ENCODE assay signal across 20 cellular contexts in genomic region chr17:48043171-48043570, GRCh38. TPM values are rescaled to one million over a fixed set of nuclear protein-coding genes. Genes with fewer than 3 reads are reported as not detected.
DNase-seq lines count a peak whose midpoint lies in the region; ATAC-seq and TF ChIP-seq lines count a peak whose summit lies in the region.
"Had no signal": no experiment of that assay in that cellular context is flagged by ENCODE, and none has a peak within 500 bp of the region (broad histone marks: within the 10 kb centered on the region; RNA-seq: fewer than 3 reads in every experiment).

No MANE protein-coding gene starts in this region.

- H3K36me3 Mint-ChIP-seq in effector memory CD8-positive, alpha-beta T cell (ENCODE audit: insufficient read depth), result peaks cover 11% of the 10 kb centered on the region
- H3K36me3 Mint-ChIP-seq in activated CD8-positive, alpha-beta T cell treated with anti-CD3 and anti-CD28 coated beads, Interleukin-2, amount 10 ng/mL, durations not matched to agents 7 days and 5 days (ENCODE audit: low read depth), result peaks cover 6% of the 10 kb centered on the region
- H3K36me3 Mint-ChIP-seq: CD4-positive, CD25-positive, alpha-beta regulatory T cell had no signal

- no peak overlapping the region for H3K27ac Mint-ChIP-seq in effector memory CD8-positive, alpha-beta T cell
- no peak overlapping the region for H3K27ac Mint-ChIP-seq in activated CD8-positive, alpha-beta T cell treated with anti-CD3 and anti-CD28 coated beads, Interleukin-2, amount 10 ng/mL, durations not matched to agents 7 days and 5 days
- H3K27ac Mint-ChIP-seq: dendritic cell treated with granulocyte-macrophage colony-stimulating factor and Interleukin-4, amounts not matched to agents 40 ng/mL and 50 ng/mL, for 4 days had no signal

- DNase-seq in A673 (ENCODE audit: low spot score) (peak; percentile 54), ELR (ENCODE audit: low read depth) (peak; percentile 63), SW480 (ENCODE audit: low spot score) (peak; percentile 41), kidney tubule cell (ENCODE audit: low spot score) (peak; percentile 36), NCI-H1930 (lab: John Stamatoyannopoulos, UW) (no peak)
- DNase-seq in effector memory CD8-positive, alpha-beta T cell, result no peak
- no peak for DNase-seq in activated CD8-positive, alpha-beta T cell treated with anti-CD3 and anti-CD28 coated beads, Interleukin-2, amount 10 ng/mL, durations not matched to agents 7 days and 5 days
- DNase-seq: activated CD4-positive, alpha-beta T cell treated with anti-CD3 and anti-CD28 coated beads for 1 hour; activated CD8-positive, alpha-beta memory T cell treated with anti-CD3 and anti-CD28 coated beads for 24 hours; activated naive CD4-positive, alpha-beta T cell treated with Interleukin-2 at 50 U/mL for 16 hours; activated T-cell treated with anti-CD3 and anti-CD28 coated beads, Interleukin-2, amount 50 U/mL, for 4 hours; CD4-positive, CD25-positive, alpha-beta regulatory T cell; heart right ventricle; left lung; NCI-H526 treated with DMSO at 0.1 percent for 48 hours; SW 1271 had no signal

- POLR2A ChIA-PET in A673 (lab: Charles Lee; ENCODE audit: low non-redundant PET), result interaction anchor here (0.6 to 1.3 kb wide), 2 partner anchors 12 to 127 kb away, joined by 10 to 26 read pairs; no protein-coding TSS in a partner anchor
- POLR2A ChIA-PET in activated CD8-positive, alpha-beta T cell treated with anti-CD3 and anti-CD28 coated beads, Interleukin-2, amount 10 ng/mL, durations not matched to agents 7 days and 5 days (lab: Charles Lee), result interaction anchor here (0.6 kb wide), 1 partner anchor 25 kb away, joined by 3 read pairs; no protein-coding TSS in a partner anchor

- peaks cover 11% of the 10 kb centered on the region for H3K4me1 ChIP-seq in A673 (ENCODE audit: insufficient read depth, low read length, poor library complexity, severe bottlenecking)

- H3K36me3 ChIP-seq in A673 (ENCODE audit: insufficient read depth, low read length, poor library complexity, severe bottlenecking), result no peaks in the 10 kb centered on the region
- H3K36me3 ChIP-seq: heart right ventricle, left lung had no signal

- ATAC-seq in effector memory CD8-positive, alpha-beta T cell (replicated peaks), result no peak
- no peak for ATAC-seq in GM18517 (IDR thresholded peaks at IDR 0.05; ENCODE audit: unreplicated experiment)
- no peak for ATAC-seq in activated CD8-positive, alpha-beta T cell treated with anti-CD3 and anti-CD28 coated beads, Interleukin-2, amount 10 ng/mL, durations not matched to agents 7 days and 5 days
- ATAC-seq: activated T-cell treated with anti-CD3 and anti-CD28 coated beads, Interleukin-2, amount 50 U/mL, for 4 hours; GM12878; heart right ventricle; left lung; Right ventricle myocardium inferior had no signal

- H3K4me3 Mint-ChIP-seq in effector memory CD8-positive, alpha-beta T cell, result no peak overlapping the region
- no peak overlapping the region for H3K4me3 Mint-ChIP-seq in activated CD8-positive, alpha-beta T cell treated with anti-CD3 and anti-CD28 coated beads, Interleukin-2, amount 10 ng/mL, durations not matched to agents 7 days and 5 days
- H3K4me3 Mint-ChIP-seq: activated T-cell treated with anti-CD3 and anti-CD28 coated beads, Interleukin-2, amount 50 U/mL, for 4 hours; dendritic cell treated with granulocyte-macrophage colony-stimulating factor and Interleukin-4, amounts not matched to agents 40 ng/mL and 50 ng/mL, for 4 days had no signal

- H3K4me1 Mint-ChIP-seq in effector memory CD8-positive, alpha-beta T cell (ENCODE audit: low read depth in 2 of 2), result peaks cover 16 to 19% of the 10 kb centered on the region in 2 donors
- peaks cover 25% of the 10 kb centered on the region for H3K4me1 Mint-ChIP-seq in activated CD8-positive, alpha-beta T cell treated with anti-CD3 and anti-CD28 coated beads, Interleukin-2, amount 10 ng/mL, durations not matched to agents 7 days and 5 days (ENCODE audit: low read depth)

- peaks cover 7% of the 10 kb centered on the region for H3K27me3 ChIP-seq in A673 (replicated peaks; ENCODE audit: insufficient read depth, low read depth, low read length, poor library complexity)

- no peak overlapping the region for H3K4me3 ChIP-seq in A673 (ENCODE audit: low read depth, low read length, poor library complexity, severe bottlenecking)
- H3K4me3 ChIP-seq: GM12878, heart right ventricle, left lung had no signal

- CTCF ChIA-PET in A673 (lab: Charles Lee), result no interaction called here
- CTCF ChIA-PET in activated CD8-positive, alpha-beta T cell treated with anti-CD3 and anti-CD28 coated beads, Interleukin-2, amount 10 ng/mL, durations not matched to agents 7 days and 5 days (lab: Charles Lee), result interaction anchor here (0.5 to 10.9 kb wide), 10 partner anchors 16 to 836 kb away, joined by 3 to 113 read pairs (median 3); partner anchors contain the start of gene CDK5RAP3

- BruUV-seq in A673 (replicated peaks; lab: Mats Ljungman, UMichigan), result no TSS peak

- no peak for TF ChIP-seq CTCF in A673 (conservative IDR thresholded peaks at IDR 0.05; ENCODE audit: low read depth, low read length)

- no peaks in the 10 kb centered on the region for H3K9me3 ChIP-seq in A673 (ENCODE audit: low read depth, low read length, poor library complexity, severe bottlenecking)
- H3K9me3 ChIP-seq: heart right ventricle, left lung had no signal

- no peak overlapping the region for H3K27ac ChIP-seq in A673 (ENCODE audit: low read depth, low read length, poor library complexity, severe bottlenecking)
- H3K27ac ChIP-seq: heart right ventricle, left lung had no signal

- intact Hi-C loops in A673 (cut with micrococcal nuclease; ENCODE audit: unreplicated experiment), result no loop called here

- H3K27me3 Mint-ChIP-seq in effector memory CD8-positive, alpha-beta T cell, result peaks cover 14 to 19% of the 10 kb centered on the region in 2 donors
- peaks cover 14% of the 10 kb centered on the region for H3K27me3 Mint-ChIP-seq in activated CD8-positive, alpha-beta T cell treated with anti-CD3 and anti-CD28 coated beads, Interleukin-2, amount 10 ng/mL, durations not matched to agents 7 days and 5 days (ENCODE audit: low read depth)

- H3K9me3 Mint-ChIP-seq in effector memory CD8-positive, alpha-beta T cell, result no peaks in the 10 kb centered on the region
- no peaks in the 10 kb centered on the region for H3K9me3 Mint-ChIP-seq in activated CD8-positive, alpha-beta T cell treated with anti-CD3 and anti-CD28 coated beads, Interleukin-2, amount 10 ng/mL, durations not matched to agents 7 days and 5 days (ENCODE audit: insufficient read depth)
- H3K9me3 Mint-ChIP-seq: activated T-cell treated with anti-CD3 and anti-CD28 coated beads, Interleukin-2, amount 50 U/mL, for 4 hours; CD4-positive, CD25-positive, alpha-beta regulatory T cell; dendritic cell treated with granulocyte-macrophage colony-stimulating factor and Interleukin-4, amounts not matched to agents 40 ng/mL and 50 ng/mL, for 4 days had no signal

RNA-seq across cellular contexts. Expression of gene NFE2L1, which starts 5.0 kb away (rescaled TPM):
- 149 and 168 TPM in 2 replicates for total RNA-seq in A673 (2021)
- 10 to 100 TPM; 44.1 to 50.7 TPM for total RNA-seq in activated CD8-positive, alpha-beta T cell treated with anti-CD3 and anti-CD28 coated beads, Interleukin-2, amount 10 ng/mL, durations not matched to agents 7 days and 5 days

RNA-seq across cellular contexts. Expression of gene COPZ2, which starts 5.6 kb away (rescaled TPM):
- 2.3 TPM in 1 of 2 replicates, not detected in the other for total RNA-seq in A673 (2021)
- 1 to 10 TPM; 5.1 to 5.5 TPM for total RNA-seq in activated CD8-positive, alpha-beta T cell treated with anti-CD3 and anti-CD28 coated beads, Interleukin-2, amount 10 ng/mL, durations not matched to agents 7 days and 5 days

RNA-seq across cellular contexts. Expression of gene CBX1, which starts 58.1 kb away (rescaled TPM):
- 121 and 139 TPM in 2 replicates for total RNA-seq in A673 (2021)
- total RNA-seq in activated CD8-positive, alpha-beta T cell treated with anti-CD3 and anti-CD28 coated beads, Interleukin-2, amount 10 ng/mL, durations not matched to agents 7 days and 5 days, result 10 to 100 TPM; 68.2 to 70.3 TPM

Comparison
In these comparisons a context has a peak if more than half of its experiments do, and no peak if none do; other contexts are left out.
1. DNase-seq: peak in A673 (single experiment), ELR (single experiment), SW480 (single experiment) and kidney tubule cell (single experiment); none in effector memory CD8-positive, alpha-beta T cell (0 of 3), NCI-H1930 (0 of 2) and activated CD8-positive, alpha-beta T cell treated with anti-CD3 and anti-CD28 coated beads, Interleukin-2, amount 10 ng/mL, durations not matched to agents 7 days and 5 days (single experiment).